20 cellular contexts compared by ENCODE assay signal in genomic region chr9:135937521-135938489, GRCh38. TPM values are rescaled to one million over a fixed set of nuclear protein-coding genes. Genes with fewer than 3 reads are reported as not detected.
DNase-seq lines count a peak whose midpoint lies in the region; ATAC-seq, FAIRE-seq and TF ChIP-seq lines count a peak whose summit lies in the region.
"Had no signal": no experiment of that assay in that cellular context is flagged by ENCODE, and none has a peak within 500 bp of the region (broad histone marks: within the 10 kb centered on the region; RNA-seq: fewer than 3 reads in every experiment).

No MANE protein-coding gene starts in this region.

- DNase-seq in CD4-positive, alpha-beta T cell, result no peak
- DNase-seq in RWPE1 (ENCODE audit: low spot score) (no peak), K562 (ENCODE audit: extremely low read depth in 1 of 4, low spot score in 3 of 4) (no peak), osteoblast (ENCODE audit: insufficient read length, low spot score, missing footprints) (peak; percentile 56), RPMI8226 (no peak), MV-4-11 (lab: John Stamatoyannopoulos, UW) (no peak), GM13976 (ENCODE audit: low spot score) (no peak)
- DNase-seq: AML-193; CD4-positive, alpha-beta memory T cell; DMS153; DMS79; GDM1; HCEC 1CT; IMR-90 had no signal

- H3K27me3 Mint-ChIP-seq in CD4-positive, alpha-beta T cell, result no peaks in the 10 kb centered on the region

- FAIRE-seq in K562 (lab: Jason Lieb, UNC), result no peak
- FAIRE-seq: A204.1, GM12892, H54 had no signal

- no peak overlapping the region for H3K27ac ChIP-seq in CD4-positive, alpha-beta T cell (ENCODE audit: low read depth, low read length)
- H3K27ac ChIP-seq in RWPE1, result 0 out of 2 replicates have a peak overlapping the region, but pooled peaks have one; percentile 0
- H3K27ac ChIP-seq in K562 (ENCODE audit: extremely low read depth, low read depth, low read length), result no peak overlapping the region
- no peak overlapping the region for H3K27ac ChIP-seq in osteoblast (ENCODE audit: low read depth, low read length)
- H3K27ac ChIP-seq: C4-2B, HL-60 had no signal

- WGBS in K562 (ENCODE audit: insufficient coverage, low coverage, missing lambda C conversion rate), result 95% methylated on average over 42 of the region's 44 CpGs

- no peak overlapping the region for H3K9ac ChIP-seq in K562 (ENCODE audit: insufficient read depth in 1 of 2, low read depth in 2 of 2, low read length in 2 of 2)

- H3K36me3 ChIP-seq in K562 (ENCODE audit: control insufficient read depth, insufficient read depth, low read length), result peaks cover 96% of the 10 kb centered on the region
- peaks cover 30% of the 10 kb centered on the region for H3K36me3 ChIP-seq in osteoblast (ENCODE audit: insufficient read depth, low read length)

- CTCF ChIA-PET in CD4-positive, alpha-beta T cell (lab: Charles Lee), result no interaction called here
- CTCF ChIA-PET in RWPE1 (lab: Yijun Ruan, JAX), result no interaction called here
- CTCF ChIA-PET in K562 (lab: Yijun Ruan, JAX; ENCODE audit: low intra/inter-chr PET ratio), result no interaction called here

- TF ChIP-seq RAD21 in K562 (CRISPR knock-in tag; conservative IDR thresholded peaks at IDR 0.05 in 1 of 2, IDR thresholded peaks at IDR 0.05 in 1 of 2), result no peak

- TF ChIP-seq POLR2A in K562 (conservative IDR thresholded peaks at IDR 0.05), result peak; percentile 25; the same call in 1 of the 2 replicates

- H3K4me3 ChIP-seq in K562 (no peak overlapping the region), osteoblast (ENCODE audit: insufficient read depth, low read length) (no peak overlapping the region)
- H3K4me3 ChIP-seq: GM23338 had no signal

- in situ Hi-C loops in K562 (cut with MboI) (no loop called here), GM13976 (cut with MboI; ENCODE audit: low sequenced_read_pairs, unreplicated experiment) (no loop called here)

- H3K4me1 Mint-ChIP-seq in CD4-positive, alpha-beta T cell (ENCODE audit: low read depth), result peaks cover 6% of the 10 kb centered on the region
- H3K4me1 Mint-ChIP-seq: GM23338 had no signal

- no peak for TF ChIP-seq EP300 in K562 (IDR thresholded peaks at IDR 0.05; ENCODE audit: low read length)

- H3K4me1 ChIP-seq in K562 (replicated peaks in 1 of 2; ENCODE audit: control insufficient read depth in 2 of 2, insufficient read depth in 2 of 2, low read length in 2 of 2), result peaks cover 0 to 16% of the 10 kb centered on the region in 2 experiments; a peak in 2 of 5 replicates
- no peaks in the 10 kb centered on the region for H3K4me1 ChIP-seq in osteoblast (ENCODE audit: insufficient read depth, low read length)

- peaks cover 91% of the 10 kb centered on the region for H3K36me3 Mint-ChIP-seq in CD4-positive, alpha-beta T cell (ENCODE audit: low read depth)

- H3K9me3 Mint-ChIP-seq in CD4-positive, alpha-beta T cell, result no peaks in the 10 kb centered on the region

- H3K4me2 ChIP-seq in K562 (ENCODE audit: insufficient read depth, low read length) (no peak overlapping the region), osteoblast (ENCODE audit: insufficient read depth, low read length) (no peak overlapping the region)
- H3K4me2 ChIP-seq: GM23338 had no signal

- no peaks in the 10 kb centered on the region for H3K27me3 ChIP-seq in CD4-positive, alpha-beta T cell (ENCODE audit: control insufficient read depth, insufficient read depth, low read length)
- H3K27me3 ChIP-seq in K562 (ENCODE audit: control insufficient read depth in 2 of 2, insufficient read depth in 2 of 2, low read length in 2 of 2) (no peaks in the 10 kb centered on the region), osteoblast (ENCODE audit: insufficient read depth, low read length) (no peaks in the 10 kb centered on the region)

- no TSS peak for BruUV-seq in K562 (replicated peaks; lab: Mats Ljungman, UMichigan)

- ATAC-seq in CD4-positive, alpha-beta T cell (ENCODE audit: poor library complexity), result no peak
- ATAC-seq in K562, result no peak
- ATAC-seq: GM23338 had no signal

- H3K9me3 ChIP-seq in CD4-positive, alpha-beta T cell (ENCODE audit: control insufficient read depth, low read length), result no peaks in the 10 kb centered on the region
- no peaks in the 10 kb centered on the region for H3K9me3 ChIP-seq in K562 (replicated peaks; ENCODE audit: control insufficient read depth, insufficient read depth, low read depth, low read length)
- H3K9me3 ChIP-seq in osteoblast (ENCODE audit: low read depth, low read length), result no peaks in the 10 kb centered on the region

- H3K79me2 ChIP-seq in K562 (ENCODE audit: control insufficient read depth, insufficient read depth, low read length) (peaks cover 89% of the 10 kb centered on the region), osteoblast (ENCODE audit: insufficient read depth, low read length) (no peaks in the 10 kb centered on the region)

- H3K27ac Mint-ChIP-seq in CD4-positive, alpha-beta T cell, result peak overlapping the region; percentile 44
- H3K27ac Mint-ChIP-seq: GM23338 had no signal

- H3K4me3 Mint-ChIP-seq in CD4-positive, alpha-beta T cell, result no peak overlapping the region
- H3K4me3 Mint-ChIP-seq: GM23338 had no signal

- intact Hi-C loops in CD4-positive, alpha-beta T cell (cut with DNase I, micrococcal nuclease), result no loop called here
- intact Hi-C loops in K562 (cut with micrococcal nuclease), result no loop called here

- TF ChIP-seq CTCF in CD4-positive, alpha-beta T cell (IDR thresholded peaks at IDR 0.05), result no peak
- TF ChIP-seq CTCF in RWPE1 (conservative IDR thresholded peaks at IDR 0.05; ENCODE audit: low read depth) (no peak), K562 (IDR thresholded peaks at IDR 0.05 in 2 of 3, conservative IDR thresholded peaks at IDR 0.05 in 1 of 3; ENCODE audit: insufficient read depth in 2 of 3, low read depth in 1 of 3, low read length in 3 of 3) (no peak), osteoblast (IDR thresholded peaks at IDR 0.05; ENCODE audit: extremely low read depth, low read depth, low read length) (no peak), GM13976 (IDR thresholded peaks at IDR 0.05; ENCODE audit: borderline replicate concordance, control extremely low read depth, extremely low read depth, insufficient read depth, missing control alignments) (no peak)

- H4K20me1 ChIP-seq in K562 (replicated peaks; ENCODE audit: control insufficient read depth, insufficient read depth, low read length) (peaks cover 17% of the 10 kb centered on the region; the same call in 1 of the 2 replicates), osteoblast (ENCODE audit: insufficient read depth, low read length) (no peaks in the 10 kb centered on the region)

- no peak overlapping the region for H2AFZ ChIP-seq in K562 (ENCODE audit: low read depth, low read length)
- H2AFZ ChIP-seq in osteoblast (ENCODE audit: low read length), result no peak overlapping the region
- H2AFZ ChIP-seq: GM23338 had no signal

- no peaks in the 10 kb centered on the region for H3K9me1 ChIP-seq in K562 (ENCODE audit: control insufficient read depth, insufficient read depth, low read length)

- POLR2A ChIA-PET in CD4-positive, alpha-beta T cell (lab: Charles Lee), result no interaction called here
- POLR2A ChIA-PET in RWPE1 (lab: Yijun Ruan, JAX; ENCODE audit: low non-redundant PET), result no interaction called here
- POLR2A ChIA-PET in K562 (lab: Yijun Ruan, JAX), result interaction anchor here (0.6 to 1.1 kb wide), 3 partner anchors 7 to 48 kb away, joined by 3 to 7 read pairs (median 4); no protein-coding TSS in a partner anchor

TF ChIP-seq in K562, 482 proteins besides CTCF, POLR2A, EP300 and RAD21 (continues in another document):
- no peak for TF ChIP-seq MED1 (CRISPR knock-in tag; IDR thresholded peaks at IDR 0.05; ENCODE audit: borderline replicate concordance)
- TF ChIP-seq POLR2G (IDR thresholded peaks at IDR 0.05; ENCODE audit: low read depth, low read length), result peak; percentile 75
- TF ChIP-seq NFIC (IDR thresholded peaks at IDR 0.05), result no peak

RNA-seq across cellular contexts. Expression of gene UBAC1, which starts 23.4 kb away (rescaled TPM):
- total RNA-seq in CD4-positive, alpha-beta T cell, result 10 to 100 TPM; 16.4 to 19.6 TPM
- 536 and 854 TPM in 2 replicates for total RNA-seq in K562 (2011; cell fraction: chromatin; rRNA removed; ENCODE audit: low replicate concordance)
- 552 and 553 TPM in 2 replicates for total RNA-seq in K562 (2011; cell fraction: nucleolus; rRNA removed)
- total RNA-seq in K562 (2011; cell fraction: nucleoplasm; rRNA removed), result 447 and 492 TPM in 2 replicates
- 399 and 504 TPM in 2 replicates for total RNA-seq in K562 (2014; rRNA removed)
- 138 and 145 TPM in 2 replicates for total RNA-seq in K562 (2014; rRNA removed; fragmentation: Illumina TruSeq; extraction: Trizol)
- total RNA-seq in K562 (2015; rRNA removed; fragmentation: Illumina TruSeq; extraction: Trizol), result 166 and 171 TPM in 2 replicates
- total RNA-seq in K562 (2021), result 294 and 309 TPM in 2 replicates
- 385 and 395 TPM in 2 replicates for polyA plus RNA-seq in K562 (2011; rRNA removed)
- polyA plus RNA-seq in K562 (2011; cell fraction: cytosol; rRNA removed), result 447 and 505 TPM in 2 replicates
- polyA plus RNA-seq in K562 (2011; cell fraction: nucleus; rRNA removed), result 838 and 845 TPM in 2 replicates
- 178 and 239 TPM in 2 replicates for polyA plus RNA-seq in K562 (2012)
- 219 and 228 TPM in 2 replicates for polyA plus RNA-seq in K562 (2014; fragmentation: Illumina TruSeq; extraction: Trizol)
- polyA plus RNA-seq in K562 (2014; fragmentation: Nextera tagmentation; extraction: Ambion mirVana), result 100 to 1,000 TPM in 1 of 2 experiments, 10 to 100 TPM in 1; 94.0 to 117 TPM
- polyA plus RNA-seq in K562 (2014; rRNA removed), result 381 and 405 TPM in 2 replicates
- polyA minus RNA-seq in K562 (2011; rRNA and poly(A)+ RNA removed), result 128 and 165 TPM in 2 replicates
- polyA minus RNA-seq in K562 (2011; cell fraction: cytosol; rRNA and poly(A)+ RNA removed), result 110 and 129 TPM in 2 replicates
- polyA minus RNA-seq in K562 (2011; cell fraction: nucleus; rRNA and poly(A)+ RNA removed), result 120 and 171 TPM in 2 replicates
- total RNA-seq in osteoblast, result 29.0 and 32.1 TPM in 2 replicates

RNA-seq across cellular contexts. Expression of gene CAMSAP1, which starts 30.5 kb away (rescaled TPM):
- total RNA-seq in CD4-positive, alpha-beta T cell, result 10 to 100 TPM; 16.8 to 18.2 TPM
- total RNA-seq in K562 (2011; cell fraction: chromatin; rRNA removed; ENCODE audit: low replicate concordance), result 40.9 and 68.9 TPM in 2 replicates
- total RNA-seq in K562 (2011; cell fraction: nucleolus; rRNA removed), result 21.5 and 22.4 TPM in 2 replicates
- total RNA-seq in K562 (2011; cell fraction: nucleoplasm; rRNA removed), result 36.1 and 42.5 TPM in 2 replicates
- total RNA-seq in K562 (2014; rRNA removed) (18.1 and 23.4 TPM in 2 replicates), K562 (2014; rRNA removed; fragmentation: Illumina TruSeq; extraction: Trizol) (14.3 TPM in 2 replicates), K562 (2015; rRNA removed; fragmentation: Illumina TruSeq; extraction: Trizol) (13.9 and 15.7 TPM in 2 replicates), K562 (2021) (28.8 and 32.8 TPM in 2 replicates), osteoblast (22.1 and 26.1 TPM in 2 replicates)
- polyA plus RNA-seq in K562 (2011; rRNA removed) (6.3 and 6.9 TPM in 2 replicates), K562 (2014; fragmentation: Illumina TruSeq; extraction: Trizol) (14.9 and 19.7 TPM in 2 replicates), K562 (2014; fragmentation: Nextera tagmentation; extraction: Ambion mirVana) (1 to 10 TPM; 1.5 to 1.6 TPM), K562 (2014; rRNA removed) (10.0 and 11.3 TPM in 2 replicates)
- polyA plus RNA-seq in K562 (2011; cell fraction: cytosol; rRNA removed), result 6.3 and 8.3 TPM in 2 replicates
- 15.6 and 19.6 TPM in 2 replicates for polyA plus RNA-seq in K562 (2011; cell fraction: nucleus; rRNA removed)
- polyA plus RNA-seq in K562 (2012), result 10.6 and 11.9 TPM in 2 replicates
- polyA minus RNA-seq in K562 (2011; rRNA and poly(A)+ RNA removed), result 14.1 and 20.0 TPM in 2 replicates
- polyA minus RNA-seq in K562 (2011; cell fraction: cytosol; rRNA and poly(A)+ RNA removed), result 42.2 and 76.3 TPM in 2 replicates
- 11.4 and 23.5 TPM in 2 replicates for polyA minus RNA-seq in K562 (2011; cell fraction: nucleus; rRNA and poly(A)+ RNA removed)
